In genomic region chr20:3218307-3218988, GRCh38 we compare ENCODE assay signal across 1 cellular context.
A peak's percentile ranks its signal among the peaks of the same experiment; 100 is the strongest.
TF ChIP-seq lines count a peak whose summit lies in the region.

No MANE protein-coding gene starts in this region.

TF ChIP-seq in HEK293, 187 proteins besides CTCF, POLR2A, EP300 and RAD21 (continued from another document):
- TF ChIP-seq PBX3 (CRISPR knock-in tag; IDR thresholded peaks at IDR 0.05) = peak; percentile 68; the same call in 1 of the 2 replicates
- TF ChIP-seq ZNF555 (tag by site-specific recombination; conservative IDR thresholded peaks at IDR 0.05) = no peak
- no peak for TF ChIP-seq ZSCAN5A (tag by site-specific recombination; IDR thresholded peaks at IDR 0.05)
- no peak for TF ChIP-seq ZNF132 (tag by site-specific recombination; IDR thresholded peaks at IDR 0.05; ENCODE audit: borderline replicate concordance)
- no peak for TF ChIP-seq ZNF37A (tag by site-specific recombination; IDR thresholded peaks at IDR 0.05)
- peak; percentile 90 for TF ChIP-seq ZIC2 (tag by site-specific recombination; IDR thresholded peaks at IDR 0.05)
- TF ChIP-seq ZBTB8A (tag by site-specific recombination; IDR thresholded peaks at IDR 0.05) = peak; percentile 43; the same call in 1 of the 2 replicates
- peak; percentile 86 for TF ChIP-seq EGR2 (tag by site-specific recombination; IDR thresholded peaks at IDR 0.05; ENCODE audit: low read depth)
- peak; percentile 95 for TF ChIP-seq GLIS1 (tag by site-specific recombination; IDR thresholded peaks at IDR 0.05)
- TF ChIP-seq ZNF121 (tag by site-specific recombination; IDR thresholded peaks at IDR 0.05) = no peak
- no peak for TF ChIP-seq ZNF843 (tag by site-specific recombination; IDR thresholded peaks at IDR 0.05)
- TF ChIP-seq ZNF837 (tag by site-specific recombination; IDR thresholded peaks at IDR 0.05) = no peak
- no peak for TF ChIP-seq ZNF670 (tag by site-specific recombination; IDR thresholded peaks at IDR 0.05; ENCODE audit: low read depth)
- TF ChIP-seq, protein P1, sequence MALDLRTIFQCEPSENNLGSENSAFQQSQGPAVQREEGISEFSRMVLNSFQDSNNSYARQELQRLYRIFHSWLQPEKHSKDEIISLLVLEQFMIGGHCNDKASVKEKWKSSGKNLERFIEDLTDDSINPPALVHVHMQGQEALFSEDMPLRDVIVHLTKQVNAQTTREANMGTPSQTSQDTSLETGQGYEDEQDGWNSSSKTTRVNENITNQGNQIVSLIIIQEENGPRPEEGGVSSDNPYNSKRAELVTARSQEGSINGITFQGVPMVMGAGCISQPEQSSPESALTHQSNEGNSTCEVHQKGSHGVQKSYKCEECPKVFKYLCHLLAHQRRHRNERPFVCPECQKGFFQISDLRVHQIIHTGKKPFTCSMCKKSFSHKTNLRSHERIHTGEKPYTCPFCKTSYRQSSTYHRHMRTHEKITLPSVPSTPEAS (tag by site-specific recombination; IDR thresholded peaks at IDR 0.05) = no peak
- TF ChIP-seq, protein P2, sequence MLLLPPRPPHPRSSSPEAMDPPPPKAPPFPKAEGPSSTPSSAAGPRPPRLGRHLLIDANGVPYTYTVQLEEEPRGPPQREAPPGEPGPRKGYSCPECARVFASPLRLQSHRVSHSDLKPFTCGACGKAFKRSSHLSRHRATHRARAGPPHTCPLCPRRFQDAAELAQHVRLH (tag by site-specific recombination; IDR thresholded peaks at IDR 0.05) = no peak
- no peak for TF ChIP-seq FEZF1 (tag by site-specific recombination; IDR thresholded peaks at IDR 0.05)
- TF ChIP-seq, protein P3, sequence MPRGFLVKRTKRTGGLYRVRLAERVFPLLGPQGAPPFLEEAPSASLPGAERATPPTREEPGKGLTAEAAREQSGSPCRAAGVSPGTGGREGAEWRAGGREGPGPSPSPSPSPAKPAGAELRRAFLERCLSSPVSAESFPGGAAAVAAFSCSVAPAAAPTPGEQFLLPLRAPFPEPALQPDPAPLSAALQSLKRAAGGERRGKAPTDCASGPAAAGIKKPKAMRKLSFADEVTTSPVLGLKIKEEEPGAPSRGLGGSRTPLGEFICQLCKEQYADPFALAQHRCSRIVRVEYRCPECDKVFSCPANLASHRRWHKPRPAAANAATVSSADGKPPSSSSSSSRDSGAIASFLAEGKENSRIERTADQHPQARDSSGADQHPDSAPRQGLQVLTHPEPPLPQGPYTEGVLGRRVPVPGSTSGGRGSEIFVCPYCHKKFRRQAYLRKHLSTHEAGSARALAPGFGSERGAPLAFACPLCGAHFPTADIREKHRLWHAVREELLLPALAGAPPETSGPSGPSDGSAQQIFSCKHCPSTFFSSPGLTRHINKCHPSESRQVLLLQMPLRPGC (tag by site-specific recombination; IDR thresholded peaks at IDR 0.05) = no peak
- TF ChIP-seq MEIS1 (CRISPR knock-in tag; IDR thresholded peaks at IDR 0.05; ENCODE audit: borderline replicate concordance) = no peak
- TF ChIP-seq, protein P4, sequence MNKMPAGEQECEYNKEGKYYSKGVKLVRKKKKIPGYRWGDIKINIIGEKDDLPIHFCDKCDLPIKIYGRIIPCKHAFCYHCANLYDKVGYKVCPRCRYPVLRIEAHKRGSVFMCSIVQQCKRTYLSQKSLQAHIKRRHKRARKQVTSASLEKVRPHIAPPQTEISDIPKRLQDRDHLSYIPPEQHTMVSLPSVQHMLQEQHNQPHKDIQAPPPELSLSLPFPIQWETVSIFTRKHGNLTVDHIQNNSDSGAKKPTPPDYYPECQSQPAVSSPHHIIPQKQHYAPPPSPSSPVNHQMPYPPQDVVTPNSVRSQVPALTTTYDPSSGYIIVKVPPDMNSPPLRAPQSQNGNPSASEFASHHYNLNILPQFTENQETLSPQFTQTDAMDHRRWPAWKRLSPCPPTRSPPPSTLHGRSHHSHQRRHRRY (tag by site-specific recombination; IDR thresholded peaks at IDR 0.05) = no peak
- TF ChIP-seq SCRT2 (tag by site-specific recombination; IDR thresholded peaks at IDR 0.05) = 0 out of 2 replicates have a peak, but pooled peaks have one; percentile 45
- TF ChIP-seq KLF1 (tag by site-specific recombination; IDR thresholded peaks at IDR 0.05) = peak; percentile 8; the same call in 1 of the 2 replicates
- no peak for TF ChIP-seq ZNF24 (tag by site-specific recombination; IDR thresholded peaks at IDR 0.05)
- TF ChIP-seq ZNF2 (tag by site-specific recombination; IDR thresholded peaks at IDR 0.05) = peak; percentile 82; the same call in 1 of the 2 replicates
- TF ChIP-seq ZNF202 (tag by site-specific recombination; IDR thresholded peaks at IDR 0.05; ENCODE audit: borderline replicate concordance) = no peak
- no peak for TF ChIP-seq ZNF423 (tag by site-specific recombination; IDR thresholded peaks at IDR 0.05)
- TF ChIP-seq KLF8 (tag by site-specific recombination; IDR thresholded peaks at IDR 0.05) = peak; percentile 26; the same call in 1 of the 2 replicates
- no peak for TF ChIP-seq ZNF610 (tag by site-specific recombination; IDR thresholded peaks at IDR 0.05; ENCODE audit: borderline replicate concordance)
- TF ChIP-seq ZNF600 (tag by site-specific recombination; IDR thresholded peaks at IDR 0.05) = peak; percentile 53; the same call in 1 of the 2 replicates
- TF ChIP-seq ZNF544 (tag by site-specific recombination; IDR thresholded peaks at IDR 0.05) = no peak
- peak; percentile 87 for TF ChIP-seq GLIS2 (tag by site-specific recombination; IDR thresholded peaks at IDR 0.05)
- peak; percentile 55; the same call in 1 of the 2 replicates for TF ChIP-seq KLF9 (tag by site-specific recombination; IDR thresholded peaks at IDR 0.05; ENCODE audit: low read depth)
- peak; percentile 63 for TF ChIP-seq ZXDB (tag by site-specific recombination; IDR thresholded peaks at IDR 0.05)
- no peak for TF ChIP-seq ZNF791 (tag by site-specific recombination; IDR thresholded peaks at IDR 0.05)
- TF ChIP-seq ZNF623 (tag by site-specific recombination; IDR thresholded peaks at IDR 0.05) = no peak
- no peak for TF ChIP-seq ZBTB7A (tag by site-specific recombination; IDR thresholded peaks at IDR 0.05; ENCODE audit: low read depth)
- peak; percentile 94 for TF ChIP-seq ZFHX2 (tag by site-specific recombination; conservative IDR thresholded peaks at IDR 0.05)
- peak; percentile 38; the same call in 1 of the 2 replicates for TF ChIP-seq SP3 (tag by site-specific recombination; IDR thresholded peaks at IDR 0.05)
- no peak for TF ChIP-seq ZNF341 (tag by site-specific recombination; IDR thresholded peaks at IDR 0.05; ENCODE audit: low read depth)
- TF ChIP-seq ZBTB1 (tag by site-specific recombination; IDR thresholded peaks at IDR 0.05) = no peak
- TF ChIP-seq ZNF350 (tag by site-specific recombination; IDR thresholded peaks at IDR 0.05) = no peak
- TF ChIP-seq ZNF654 (tag by site-specific recombination; IDR thresholded peaks at IDR 0.05; ENCODE audit: low read depth) = peak; percentile 22; the same call in 1 of the 2 replicates
- TF ChIP-seq ZNF211 (tag by site-specific recombination; IDR thresholded peaks at IDR 0.05; ENCODE audit: low read depth) = no peak
- TF ChIP-seq ZBTB20 (tag by site-specific recombination; IDR thresholded peaks at IDR 0.05) = peak; percentile 27; the same call in 1 of the 2 replicates
- TF ChIP-seq PATZ1 (tag by site-specific recombination; IDR thresholded peaks at IDR 0.05) = peak; percentile 77; the same call in 1 of the 2 replicates
- TF ChIP-seq HOXA7 (CRISPR knock-in tag; IDR thresholded peaks at IDR 0.05; ENCODE audit: borderline replicate concordance) = no peak
- 0 out of 2 replicates have a peak, but pooled peaks have one; percentile 35 for TF ChIP-seq ZEB2 (tag by site-specific recombination; IDR thresholded peaks at IDR 0.05)
- TF ChIP-seq, protein P5, sequence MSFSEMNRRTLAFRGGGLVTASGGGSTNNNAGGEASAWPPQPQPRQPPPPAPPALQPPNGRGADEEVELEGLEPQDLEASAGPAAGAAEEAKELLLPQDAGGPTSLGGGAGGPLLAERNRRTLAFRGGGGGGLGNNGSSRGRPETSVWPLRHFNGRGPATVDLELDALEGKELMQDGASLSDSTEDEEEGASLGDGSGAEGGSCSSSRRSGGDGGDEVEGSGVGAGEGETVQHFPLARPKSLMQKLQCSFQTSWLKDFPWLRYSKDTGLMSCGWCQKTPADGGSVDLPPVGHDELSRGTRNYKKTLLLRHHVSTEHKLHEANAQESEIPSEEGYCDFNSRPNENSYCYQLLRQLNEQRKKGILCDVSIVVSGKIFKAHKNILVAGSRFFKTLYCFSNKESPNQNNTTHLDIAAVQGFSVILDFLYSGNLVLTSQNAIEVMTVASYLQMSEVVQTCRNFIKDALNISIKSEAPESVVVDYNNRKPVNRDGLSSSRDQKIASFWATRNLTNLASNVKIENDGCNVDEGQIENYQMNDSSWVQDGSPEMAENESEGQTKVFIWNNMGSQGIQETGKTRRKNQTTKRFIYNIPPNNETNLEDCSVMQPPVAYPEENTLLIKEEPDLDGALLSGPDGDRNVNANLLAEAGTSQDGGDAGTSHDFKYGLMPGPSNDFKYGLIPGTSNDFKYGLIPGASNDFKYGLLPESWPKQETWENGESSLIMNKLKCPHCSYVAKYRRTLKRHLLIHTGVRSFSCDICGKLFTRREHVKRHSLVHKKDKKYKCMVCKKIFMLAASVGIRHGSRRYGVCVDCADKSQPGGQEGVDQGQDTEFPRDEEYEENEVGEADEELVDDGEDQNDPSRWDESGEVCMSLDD (tag by site-specific recombination; IDR thresholded peaks at IDR 0.05) = peak; percentile 59
